8 cellular contexts compared by ENCODE assay signal in genomic region chr9:113581865-113582697, GRCh38.
DNase-seq lines count a peak whose midpoint lies in the region; ATAC-seq and TF ChIP-seq lines count a peak whose summit lies in the region.

No MANE protein-coding gene starts in this region.

- CTCF ChIA-PET in HEK293T (lab: Yijun Ruan, JAX) = interaction anchor here (0.6 to 1.6 kb wide), 3 partner anchors 74 to 131 kb away, joined by 3 to 6 read pairs (median 3); no protein-coding TSS in a partner anchor

- H3K4me3 ChIP-seq in GM12864 (ENCODE audit: low read depth, low read length) (no peak overlapping the region; the same call in 1 of the 2 replicates), gastroesophageal sphincter (peak overlapping the region in 1 of 2 donors; percentile 30)

- POLR2A ChIA-PET in HEK293T (lab: Yijun Ruan, JAX) = interaction anchor here (0.8 kb wide), 1 partner anchor 172 kb away, joined by 3 read pairs; the partner anchor contains the start of gene POLE3

- peaks cover 0 to 76% (median 48%) of the 10 kb centered on the region in 3 donors for H3K4me1 ChIP-seq in gastroesophageal sphincter

- peaks cover 0 to 37% of the 10 kb centered on the region in 2 donors for H3K36me3 ChIP-seq in gastroesophageal sphincter

- peak; percentile 74 for ATAC-seq in gastroesophageal sphincter

- H3K4me3 Mint-ChIP-seq in activated T-helper 1 cell treated with anti-CD3 and anti-CD28 coated beads, Interleukin-12 subunit alpha, Interleukin-12 subunit beta, Interleukin-2, Interleukin-4 antibody, amounts not matched to agents 30 ng/mL and 10 ng/mL and 1 ng/mL, durations not matched to agents 14 hours and 24 hours and 36 hours = peak overlapping the region; percentile 81

- WGBS in gastroesophageal sphincter (ENCODE audit: low coverage in 1 of 2), 2 donors = 38 to 46% methylated on average over 7 to 13 of the region's 17 CpGs

- H3K27ac ChIP-seq in gastroesophageal sphincter = peak overlapping the region; percentile 59 to 84 (median 78)

- TF ChIP-seq EP300 in gastroesophageal sphincter (IDR thresholded peaks at IDR 0.05) = no peak

- no peaks in the 10 kb centered on the region for H3K9me3 Mint-ChIP-seq in activated T-helper 1 cell treated with anti-CD3 and anti-CD28 coated beads, Interleukin-12 subunit alpha, Interleukin-12 subunit beta, Interleukin-2, Interleukin-4 antibody, amounts not matched to agents 30 ng/mL and 10 ng/mL and 1 ng/mL, durations not matched to agents 14 hours and 24 hours and 36 hours

- no peaks in the 10 kb centered on the region for H3K27me3 Mint-ChIP-seq in activated T-helper 1 cell treated with anti-CD3 and anti-CD28 coated beads, Interleukin-12 subunit alpha, Interleukin-12 subunit beta, Interleukin-2, Interleukin-4 antibody, amounts not matched to agents 30 ng/mL and 10 ng/mL and 1 ng/mL, durations not matched to agents 14 hours and 24 hours and 36 hours (ENCODE audit: insufficient read depth)

- DNase-seq in GM12864 (ENCODE audit: low read depth) (peak; percentile 96), H4 (ENCODE audit: low spot score) (peak; percentile 85), NCI-H69 (lab: John Stamatoyannopoulos, UW) (peak; percentile 60), renal cortical epithelial cell (ENCODE audit: low read depth) (peak; percentile 68), HEK293T (ENCODE audit: extremely low spot score) (no peak), NCI-H510A treated with DMSO at 0.1 percent for 48 hours (lab: John Stamatoyannopoulos, UW) (no peak)
- peak; percentile 74 for DNase-seq in activated T-helper 1 cell treated with anti-CD3 and anti-CD28 coated beads, Interleukin-12 subunit alpha, Interleukin-12 subunit beta, Interleukin-2, Interleukin-4 antibody, amounts not matched to agents 30 ng/mL and 10 ng/mL and 1 ng/mL, durations not matched to agents 14 hours and 24 hours and 36 hours (ENCODE audit: low spot score)

- no peaks in the 10 kb centered on the region for H3K27me3 ChIP-seq in gastroesophageal sphincter

- peaks cover 30% of the 10 kb centered on the region for H3K36me3 Mint-ChIP-seq in activated T-helper 1 cell treated with anti-CD3 and anti-CD28 coated beads, Interleukin-12 subunit alpha, Interleukin-12 subunit beta, Interleukin-2, Interleukin-4 antibody, amounts not matched to agents 30 ng/mL and 10 ng/mL and 1 ng/mL, durations not matched to agents 14 hours and 24 hours and 36 hours (ENCODE audit: low read depth)

- peak overlapping the region; percentile 81 for H3K27ac Mint-ChIP-seq in activated T-helper 1 cell treated with anti-CD3 and anti-CD28 coated beads, Interleukin-12 subunit alpha, Interleukin-12 subunit beta, Interleukin-2, Interleukin-4 antibody, amounts not matched to agents 30 ng/mL and 10 ng/mL and 1 ng/mL, durations not matched to agents 14 hours and 24 hours and 36 hours

- TF ChIP-seq CTCF in GM12864 (IDR thresholded peaks at IDR 0.05; ENCODE audit: low read depth, low read length, missing control alignments) = peak; percentile 67
- TF ChIP-seq CTCF in gastroesophageal sphincter (IDR thresholded peaks at IDR 0.05) = peak in 3 of 4 experiments; percentile 37 to 64 (median 41)

- no peaks in the 10 kb centered on the region for H3K9me3 ChIP-seq in gastroesophageal sphincter

- intact Hi-C loops in activated T-helper 1 cell treated with anti-CD3 and anti-CD28 coated beads, Interleukin-12 subunit alpha, Interleukin-12 subunit beta, Interleukin-2, Interleukin-4 antibody, amounts not matched to agents 30 ng/mL and 10 ng/mL and 1 ng/mL, durations not matched to agents 14 hours and 24 hours and 36 hours (cut with micrococcal nuclease) = loop anchor here (10.0 kb wide), 1 partner anchor 1667 kb away; no protein-coding TSS in a partner anchor

- H3K4me1 Mint-ChIP-seq in activated T-helper 1 cell treated with anti-CD3 and anti-CD28 coated beads, Interleukin-12 subunit alpha, Interleukin-12 subunit beta, Interleukin-2, Interleukin-4 antibody, amounts not matched to agents 30 ng/mL and 10 ng/mL and 1 ng/mL, durations not matched to agents 14 hours and 24 hours and 36 hours (ENCODE audit: low read depth) = peaks cover 83% of the 10 kb centered on the region

- no peak for TF ChIP-seq POLR2A in gastroesophageal sphincter (IDR thresholded peaks at IDR 0.05)

TF ChIP-seq in HEK293T, 16 proteins besides CTCF, POLR2A, EP300 and RAD21:
- TF ChIP-seq ZNF384 (IDR thresholded peaks at IDR 0.05) (no peak), BHLHE40 (IDR thresholded peaks at IDR 0.05; ENCODE audit: borderline replicate concordance) (no peak), ARNT (IDR thresholded peaks at IDR 0.05) (no peak)

Comparison
In these comparisons a context has a peak if more than half of its experiments do, and no peak if none do; other contexts are left out.
1. DNase-seq: peak in GM12864 (single experiment), H4 (single experiment), NCI-H69 (single experiment), activated T-helper 1 cell treated with anti-CD3 and anti-CD28 coated beads, Interleukin-12 subunit alpha, Interleukin-12 subunit beta, Interleukin-2, Interleukin-4 antibody, amounts not matched to agents 30 ng/mL and 10 ng/mL and 1 ng/mL, durations not matched to agents 14 hours and 24 hours and 36 hours (single experiment) and renal cortical epithelial cell (single experiment); none in HEK293T (single experiment) and NCI-H510A treated with DMSO at 0.1 percent for 48 hours (single experiment).